Comparison of ENCODE assay signal across 14 cellular contexts in the genomic region with DNA sequence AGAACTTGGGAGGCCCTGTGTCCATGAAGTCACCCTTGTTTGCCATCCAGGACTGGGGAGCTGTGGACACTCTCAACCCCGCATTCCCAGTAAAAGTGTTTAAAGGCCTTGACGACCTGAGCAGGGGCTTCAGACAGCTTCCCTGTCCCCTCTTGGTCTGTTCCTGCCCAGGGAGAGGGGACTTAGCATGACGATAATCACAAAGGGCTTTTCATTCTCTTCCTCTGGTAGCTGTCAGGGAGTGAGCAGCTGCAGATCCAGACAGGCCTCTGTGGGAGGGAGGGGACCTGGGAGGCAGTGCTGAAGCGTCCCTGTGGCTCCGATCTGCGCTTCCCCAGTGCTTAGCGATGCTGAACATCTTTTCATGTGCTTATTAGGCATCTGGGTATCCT.
DNase-seq lines count a peak whose midpoint lies in the region; ATAC-seq, FAIRE-seq and TF ChIP-seq lines count a peak whose summit lies in the region.
"Had no signal": no experiment of that assay in that cellular context is flagged by ENCODE, and none has a peak within 500 bp of the region (broad histone marks: within the 10 kb centered on the region; RNA-seq: fewer than 3 reads in every experiment).

No MANE protein-coding gene starts in this region.

- H3K9ac ChIP-seq in SK-N-SH, result no peak overlapping the region
- no peak overlapping the region for H3K9ac ChIP-seq in K562 (ENCODE audit: insufficient read depth in 1 of 2, low read depth in 2 of 2, low read length in 2 of 2)

- no peaks in the 10 kb centered on the region for H3F3A ChIP-seq in SK-N-SH (replicated peaks; ENCODE audit: insufficient read depth)

- H3K9me3 ChIP-seq in SK-N-SH (no peaks in the 10 kb centered on the region), K562 (replicated peaks; ENCODE audit: control insufficient read depth, insufficient read depth, low read depth, low read length) (no peaks in the 10 kb centered on the region)
- H3K9me3 ChIP-seq: A549, thyroid gland had no signal

- no peak for TF ChIP-seq CTCF in SK-N-SH (IDR thresholded peaks at IDR 0.05)
- TF ChIP-seq CTCF in K562 (IDR thresholded peaks at IDR 0.05 in 2 of 3, conservative IDR thresholded peaks at IDR 0.05 in 1 of 3; ENCODE audit: insufficient read depth in 2 of 3, low read depth in 1 of 3, low read length in 3 of 3), result no peak
- no peak for TF ChIP-seq CTCF in type B pancreatic cell (conservative IDR thresholded peaks at IDR 0.05)

- TF ChIP-seq POLR2A in K562 (conservative IDR thresholded peaks at IDR 0.05), result no peak

- H3K36me3 ChIP-seq in SK-N-SH (replicated peaks in 1 of 2; ENCODE audit: control insufficient read depth in 1 of 2, insufficient read depth in 2 of 2, low read length in 1 of 2) (no peaks in the 10 kb centered on the region), K562 (ENCODE audit: control insufficient read depth, insufficient read depth, low read length) (no peaks in the 10 kb centered on the region)
- H3K36me3 ChIP-seq: thyroid gland had no signal

- POLR2A ChIA-PET in SK-N-SH (lab: Yijun Ruan, JAX) (no interaction called here), K562 (lab: Yijun Ruan, JAX) (interaction anchor here (0.9 to 1.2 kb wide), 2 partner anchors 15 to 81 kb away, joined by 3 read pairs; no protein-coding TSS in a partner anchor)

- peak overlapping the region; percentile 12 for H3K4me3 Mint-ChIP-seq in type B pancreatic cell
- H3K4me3 Mint-ChIP-seq: immature natural killer cell had no signal

- in situ Hi-C loops in K562 (cut with MboI), result no loop called here

- no TSS peak for BruUV-seq in K562 (replicated peaks; lab: Mats Ljungman, UMichigan)

- H2AFZ ChIP-seq in SK-N-SH (ENCODE audit: low read depth) (no peak overlapping the region; the same call in 1 of the 2 replicates), K562 (ENCODE audit: low read depth, low read length) (no peak overlapping the region)

- H3K27me3 Mint-ChIP-seq in type B pancreatic cell, result no peaks in the 10 kb centered on the region

- no peak overlapping the region for H3K4me3 ChIP-seq in SK-N-SH (ENCODE audit: low read depth in 2 of 2, low read length in 1 of 2)
- no peak overlapping the region for H3K4me3 ChIP-seq in K562
- H3K4me3 ChIP-seq: A549, thyroid gland had no signal

- DNase-seq in SK-N-SH (peak; percentile 81), K562 (ENCODE audit: extremely low read depth in 1 of 4, low spot score in 3 of 4) (no peak), islet precursor cell (peak; percentile 90), type B pancreatic cell (ENCODE audit: extremely low spot score, unreplicated experiment) (no peak), left cardiac atrium (no peak), amygdala (lab: John Stamatoyannopoulos, UW) (no peak)
- DNase-seq: activated CD4-positive, alpha-beta T cell treated with anti-CD3 and anti-CD28 coated beads for 4 hours; activated naive CD4-positive, alpha-beta T cell; immature natural killer cell; NCI-H187 treated with DMSO at 0.1 percent for 48 hours had no signal

- no peaks in the 10 kb centered on the region for H3K27me3 ChIP-seq in SK-N-SH (ENCODE audit: insufficient read depth)
- H3K27me3 ChIP-seq in K562 (ENCODE audit: control insufficient read depth in 2 of 2, insufficient read depth in 2 of 2, low read length in 2 of 2), result peaks cover 6 to 39% of the 10 kb centered on the region in 2 experiments; a peak in 4 of 5 replicates
- H3K27me3 ChIP-seq: thyroid gland had no signal

- H3K9me3 Mint-ChIP-seq in type B pancreatic cell, result peaks cover 15% of the 10 kb centered on the region
- H3K9me3 Mint-ChIP-seq: immature natural killer cell had no signal

- 57% methylated on average over 7 of the region's 7 CpGs for WGBS in SK-N-SH (ENCODE audit: low lambda C conversion rate)
- WGBS in K562 (ENCODE audit: insufficient coverage, low coverage, missing lambda C conversion rate), result 3% methylated on average over 6 of the region's 7 CpGs

- peak overlapping the region in 1 of 2 experiments; percentile 50; a peak in 2 of 4 replicates for H3K27ac ChIP-seq in SK-N-SH (ENCODE audit: low read depth in 2 of 2, low read length in 1 of 2)
- no peak overlapping the region for H3K27ac ChIP-seq in K562 (ENCODE audit: extremely low read depth, low read depth, low read length)
- H3K27ac ChIP-seq: A549 had no signal

- intact Hi-C loops in K562 (cut with micrococcal nuclease), result no loop called here
- intact Hi-C loops in left cardiac atrium (cut with DNase I), result no loop called here

- no peak for ATAC-seq in SK-N-SH treated with all-trans-retinoic acid at 6 μM for 48 hours
- peak; percentile 42; the same call in 1 of the 3 replicates for ATAC-seq in K562
- ATAC-seq in left cardiac atrium, result no peak
- no peak for ATAC-seq in HG03521 (IDR thresholded peaks at IDR 0.05; ENCODE audit: unreplicated experiment)

- no peak overlapping the region for H3K4me2 ChIP-seq in SK-N-SH
- H3K4me2 ChIP-seq in K562 (ENCODE audit: insufficient read depth, low read length), result no peak overlapping the region
- H3K4me2 ChIP-seq: A549 had no signal

- TF ChIP-seq EP300 in SK-N-SH (IDR thresholded peaks at IDR 0.05; ENCODE audit: borderline replicate concordance in 1 of 2, low read depth in 1 of 2, low read length in 1 of 2) (peak in 1 of 2 experiments; percentile 30; a peak in 1 of 4 replicates), K562 (IDR thresholded peaks at IDR 0.05; ENCODE audit: low read length) (no peak)

- peak overlapping the region; percentile 30 for H3K27ac Mint-ChIP-seq in type B pancreatic cell
- H3K27ac Mint-ChIP-seq: immature natural killer cell had no signal

- no peak for FAIRE-seq in K562 (lab: Jason Lieb, UNC)
- FAIRE-seq: A549 had no signal

- peaks cover 0 to 5% of the 10 kb centered on the region in 2 experiments; a peak in 2 of 4 replicates for H3K4me1 ChIP-seq in SK-N-SH (ENCODE audit: control insufficient read depth in 1 of 2, insufficient read depth in 2 of 2, low read depth in 1 of 2, low read length in 1 of 2)
- no peaks in the 10 kb centered on the region for H3K4me1 ChIP-seq in K562 (replicated peaks in 1 of 2; ENCODE audit: control insufficient read depth in 2 of 2, insufficient read depth in 2 of 2, low read length in 2 of 2)
- H3K4me1 ChIP-seq: A549 had no signal

- no peak for TF ChIP-seq RAD21 in SK-N-SH (IDR thresholded peaks at IDR 0.05; ENCODE audit: low read length)
- TF ChIP-seq RAD21 in K562 (CRISPR knock-in tag; conservative IDR thresholded peaks at IDR 0.05 in 1 of 2, IDR thresholded peaks at IDR 0.05 in 1 of 2), result no peak

- H3K36me3 Mint-ChIP-seq in type B pancreatic cell, result no peaks in the 10 kb centered on the region
- H3K36me3 Mint-ChIP-seq: immature natural killer cell had no signal

- H4K20me1 ChIP-seq in SK-N-SH (ENCODE audit: insufficient read depth) (no peaks in the 10 kb centered on the region), K562 (replicated peaks; ENCODE audit: control insufficient read depth, insufficient read depth, low read length) (no peaks in the 10 kb centered on the region; the same call in 1 of the 2 replicates)

- H3K9me2 ChIP-seq in SK-N-SH, result no peaks in the 10 kb centered on the region

- H3K79me2 ChIP-seq in SK-N-SH (ENCODE audit: insufficient read depth) (no peaks in the 10 kb centered on the region), K562 (ENCODE audit: control insufficient read depth, insufficient read depth, low read length) (no peaks in the 10 kb centered on the region)

- H3K4me1 Mint-ChIP-seq in type B pancreatic cell (ENCODE audit: unreplicated experiment), result peaks cover 18% of the 10 kb centered on the region
- H3K4me1 Mint-ChIP-seq: immature natural killer cell had no signal

- H3K9me1 ChIP-seq in K562 (ENCODE audit: control insufficient read depth, insufficient read depth, low read length), result no peaks in the 10 kb centered on the region

- CTCF ChIA-PET in SK-N-SH (lab: Yijun Ruan, JAX), result interaction anchor here (1.4 to 1.9 kb wide), 2 partner anchors 12 to 17 kb away, joined by 3 to 8 read pairs; no protein-coding TSS in a partner anchor
- CTCF ChIA-PET in K562 (lab: Yijun Ruan, JAX; ENCODE audit: low intra/inter-chr PET ratio), result no interaction called here

TF ChIP-seq in SK-N-SH, 30 proteins besides CTCF, POLR2A, EP300 and RAD21:
- TF ChIP-seq YY1 (IDR thresholded peaks at IDR 0.05; ENCODE audit: low read depth) (no peak), NFIC (IDR thresholded peaks at IDR 0.05; ENCODE audit: borderline replicate concordance) (no peak), RCOR1 (IDR thresholded peaks at IDR 0.05; ENCODE audit: low read length) (peak; percentile 23; the same call in 1 of the 2 replicates)
TF ChIP-seq in SK-N-SH: peak in this region for 1.

TF ChIP-seq in SK-N-SH treated with all-trans-retinoic acid at 6 μM for 48 hours, 23 proteins besides CTCF, POLR2A, EP300 and RAD21 (continues in another document):
- TF ChIP-seq ZNF565 (CRISPR knock-in tag; conservative IDR thresholded peaks at IDR 0.05; ENCODE audit: low read depth), result no peak
- no peak for TF ChIP-seq ZNF8 (CRISPR knock-in tag; IDR thresholded peaks at IDR 0.05)

TF ChIP-seq in K562, 482 proteins besides CTCF, POLR2A, EP300 and RAD21 (continues in another document):
- TF ChIP-seq RBBP5 (IDR thresholded peaks at IDR 0.05; ENCODE audit: borderline replicate concordance, insufficient read depth, low read length, poor library complexity, severe bottlenecking), result no peak
- TF ChIP-seq ZNF778 (CRISPR knock-in tag; IDR thresholded peaks at IDR 0.05), result no peak
- no peak for TF ChIP-seq FOXA1 (IDR thresholded peaks at IDR 0.05; ENCODE audit: borderline replicate concordance)
- TF ChIP-seq, protein P1, sequence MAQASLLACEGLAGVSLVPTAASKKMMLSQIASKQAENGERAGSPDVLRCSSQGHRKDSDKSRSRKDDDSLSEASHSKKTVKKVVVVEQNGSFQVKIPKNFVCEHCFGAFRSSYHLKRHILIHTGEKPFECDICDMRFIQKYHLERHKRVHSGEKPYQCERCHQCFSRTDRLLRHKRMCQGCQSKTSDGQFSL (CRISPR knock-in tag; IDR thresholded peaks at IDR 0.05), result no peak
- TF ChIP-seq, protein P1 (tag; IDR thresholded peaks at IDR 0.05), result no peak
- no peak for TF ChIP-seq GTF2F1 (IDR thresholded peaks at IDR 0.05; ENCODE audit: low read depth, low read length)
- no peak for TF ChIP-seq CAMTA2 (CRISPR knock-in tag; conservative IDR thresholded peaks at IDR 0.05)
- TF ChIP-seq HNRNPH1 (optimal IDR thresholded peaks at IDR 0.05; ENCODE audit: low read depth, low read length), result no peak

Comparison
In these comparisons a context has a peak if more than half of its experiments do, and no peak if none do; other contexts are left out.
1. DNase-seq: peak in SK-N-SH (single experiment) and islet precursor cell (single experiment); none in K562 (0 of 4), type B pancreatic cell (single experiment), left cardiac atrium (single experiment) and amygdala (0 of 56).